Comparison of ENCODE assay signal across 18 cellular contexts in genomic region chr4:56972389-56972788, GRCh38. TPM values are rescaled to one million over a fixed set of nuclear protein-coding genes. Genes with fewer than 3 reads are reported as not detected.
DNase-seq lines count a peak whose midpoint lies in the region; ATAC-seq and TF ChIP-seq lines count a peak whose summit lies in the region.
"Had no signal": no experiment of that assay in that cellular context is flagged by ENCODE, and none has a peak within 500 bp of the region (broad histone marks: within the 10 kb centered on the region; RNA-seq: fewer than 3 reads in every experiment).

No MANE protein-coding gene starts in this region.

- peak; percentile 28 to 38 for ATAC-seq in activated naive CD4-positive, alpha-beta T cell treated with anti-CD3 and anti-CD28 coated beads, Interleukin-2, amount 50 U/mL, for 72 hours
- ATAC-seq in HG03280 (IDR thresholded peaks at IDR 0.05; ENCODE audit: unreplicated experiment): no peak
- ATAC-seq: GM12878 had no signal

- TF ChIP-seq CTCF in type B pancreatic cell (conservative IDR thresholded peaks at IDR 0.05): no peak

- peaks cover 45% of the 10 kb centered on the region for H3K4me1 Mint-ChIP-seq in activated CD4-positive, alpha-beta memory T cell treated with anti-CD3 and anti-CD28 coated beads for 36 hours (ENCODE audit: low read depth)
- H3K4me1 Mint-ChIP-seq in activated CD4-positive, alpha-beta memory T cell treated with anti-CD3 and anti-CD28 coated beads, Interleukin-2, amount 10 ng/mL, durations not matched to agents 7 days and 5 days: peaks cover 48% of the 10 kb centered on the region
- H3K4me1 Mint-ChIP-seq in activated naive CD4-positive, alpha-beta T cell treated with anti-CD3 and anti-CD28 coated beads, Interleukin-2, amount 10 ng/mL, durations not matched to agents 7 days and 5 days: peaks cover 43% of the 10 kb centered on the region
- peaks cover 46% of the 10 kb centered on the region for H3K4me1 Mint-ChIP-seq in activated naive CD8-positive, alpha-beta T cell (ENCODE audit: low read depth)
- peaks cover 11% of the 10 kb centered on the region for H3K4me1 Mint-ChIP-seq in type B pancreatic cell (ENCODE audit: unreplicated experiment)

- CTCF ChIA-PET in activated CD4-positive, alpha-beta memory T cell treated with anti-CD3 and anti-CD28 coated beads for 36 hours (lab: Charles Lee): interaction anchor here (0.6 to 0.9 kb wide), 3 partner anchors 145 to 539 kb away, joined by 3 to 4 read pairs (median 3); no protein-coding TSS in a partner anchor
- CTCF ChIA-PET in activated CD4-positive, alpha-beta memory T cell treated with anti-CD3 and anti-CD28 coated beads, Interleukin-2, amount 10 ng/mL, durations not matched to agents 7 days and 5 days (lab: Charles Lee): no interaction called here
- CTCF ChIA-PET in activated naive CD4-positive, alpha-beta T cell treated with anti-CD3 and anti-CD28 coated beads, Interleukin-2, amount 10 ng/mL, durations not matched to agents 7 days and 5 days (lab: Charles Lee): interaction anchor here (2.9 kb wide), 1 partner anchor 11 kb away, joined by 10 read pairs; no protein-coding TSS in a partner anchor

- peaks cover 17% of the 10 kb centered on the region for H3K9me3 Mint-ChIP-seq in activated CD4-positive, alpha-beta memory T cell treated with anti-CD3 and anti-CD28 coated beads for 36 hours
- H3K9me3 Mint-ChIP-seq in activated CD4-positive, alpha-beta memory T cell treated with anti-CD3 and anti-CD28 coated beads, Interleukin-2, amount 10 ng/mL, durations not matched to agents 7 days and 5 days: peaks cover 13% of the 10 kb centered on the region
- peaks cover 0 to 18% of the 10 kb centered on the region in 2 donors for H3K9me3 Mint-ChIP-seq in activated naive CD4-positive, alpha-beta T cell treated with anti-CD3 and anti-CD28 coated beads, Interleukin-2, amount 50 U/mL, for 72 hours
- H3K9me3 Mint-ChIP-seq in activated naive CD4-positive, alpha-beta T cell treated with anti-CD3 and anti-CD28 coated beads, Interleukin-2, amount 10 ng/mL, durations not matched to agents 7 days and 5 days: peaks cover 12% of the 10 kb centered on the region
- peaks cover 8% of the 10 kb centered on the region for H3K9me3 Mint-ChIP-seq in activated naive CD8-positive, alpha-beta T cell (ENCODE audit: low read depth)
- peaks cover 5% of the 10 kb centered on the region for H3K9me3 Mint-ChIP-seq in type B pancreatic cell

- H3K27me3 Mint-ChIP-seq in activated CD4-positive, alpha-beta memory T cell treated with anti-CD3 and anti-CD28 coated beads for 36 hours: no peaks in the 10 kb centered on the region
- H3K27me3 Mint-ChIP-seq in activated CD4-positive, alpha-beta memory T cell treated with anti-CD3 and anti-CD28 coated beads, Interleukin-2, amount 10 ng/mL, durations not matched to agents 7 days and 5 days: no peaks in the 10 kb centered on the region
- no peaks in the 10 kb centered on the region for H3K27me3 Mint-ChIP-seq in activated naive CD4-positive, alpha-beta T cell treated with anti-CD3 and anti-CD28 coated beads, Interleukin-2, amount 10 ng/mL, durations not matched to agents 7 days and 5 days
- no peaks in the 10 kb centered on the region for H3K27me3 Mint-ChIP-seq in activated naive CD8-positive, alpha-beta T cell
- H3K27me3 Mint-ChIP-seq in type B pancreatic cell: no peaks in the 10 kb centered on the region

- POLR2A ChIA-PET in activated CD4-positive, alpha-beta memory T cell treated with anti-CD3 and anti-CD28 coated beads for 36 hours (lab: Charles Lee): no interaction called here
- POLR2A ChIA-PET in activated CD4-positive, alpha-beta memory T cell treated with anti-CD3 and anti-CD28 coated beads, Interleukin-2, amount 10 ng/mL, durations not matched to agents 7 days and 5 days (lab: Charles Lee): interaction anchor here (1.1 to 9.1 kb wide), 2 partner anchors 10 to 62 kb away, joined by 3 to 208 read pairs; partner anchors contain the start of gene REST

- peak overlapping the region; percentile 30 for H3K27ac Mint-ChIP-seq in activated CD4-positive, alpha-beta memory T cell treated with anti-CD3 and anti-CD28 coated beads for 36 hours
- no peak overlapping the region for H3K27ac Mint-ChIP-seq in activated CD4-positive, alpha-beta memory T cell treated with anti-CD3 and anti-CD28 coated beads, Interleukin-2, amount 10 ng/mL, durations not matched to agents 7 days and 5 days
- H3K27ac Mint-ChIP-seq in activated naive CD4-positive, alpha-beta T cell treated with anti-CD3 and anti-CD28 coated beads, Interleukin-2, amount 50 U/mL, for 72 hours: peak overlapping the region; percentile 74 to 95
- H3K27ac Mint-ChIP-seq in activated naive CD4-positive, alpha-beta T cell treated with anti-CD3 and anti-CD28 coated beads, Interleukin-2, amount 10 ng/mL, durations not matched to agents 7 days and 5 days: no peak overlapping the region
- peak overlapping the region; percentile 80 for H3K27ac Mint-ChIP-seq in activated naive CD8-positive, alpha-beta T cell
- H3K27ac Mint-ChIP-seq in type B pancreatic cell: no peak overlapping the region

- no peak for DNase-seq in activated CD4-positive, alpha-beta memory T cell treated with anti-CD3 and anti-CD28 coated beads for 36 hours
- DNase-seq in activated CD4-positive, alpha-beta memory T cell treated with anti-CD3 and anti-CD28 coated beads, Interleukin-2, amount 10 ng/mL, durations not matched to agents 7 days and 5 days: no peak
- DNase-seq in activated naive CD4-positive, alpha-beta T cell treated with anti-CD3 and anti-CD28 coated beads, Interleukin-2, amount 50 U/mL, for 72 hours (ENCODE audit: low spot score in 2 of 2): no peak
- DNase-seq in activated naive CD4-positive, alpha-beta T cell treated with anti-CD3 and anti-CD28 coated beads, Interleukin-2, amount 10 ng/mL, durations not matched to agents 7 days and 5 days: no peak
- DNase-seq in type B pancreatic cell (ENCODE audit: extremely low spot score, unreplicated experiment): no peak
- no peak for DNase-seq in ureter (ENCODE audit: low spot score)
- DNase-seq: BE2C, DMS53, EL, GM23248, KG1, NCI-H1694 treated with DMSO at 0.1 percent for 48 hours, NCI-H2107, NCI-H510A treated with DMSO at 0.1 percent for 48 hours, NCI-H774 had no signal

- peaks cover 53% of the 10 kb centered on the region for H3K36me3 Mint-ChIP-seq in activated CD4-positive, alpha-beta memory T cell treated with anti-CD3 and anti-CD28 coated beads for 36 hours
- peaks cover 61% of the 10 kb centered on the region for H3K36me3 Mint-ChIP-seq in activated CD4-positive, alpha-beta memory T cell treated with anti-CD3 and anti-CD28 coated beads, Interleukin-2, amount 10 ng/mL, durations not matched to agents 7 days and 5 days (ENCODE audit: low read depth)
- peaks cover 42 to 66% of the 10 kb centered on the region in 2 donors for H3K36me3 Mint-ChIP-seq in activated naive CD4-positive, alpha-beta T cell treated with anti-CD3 and anti-CD28 coated beads, Interleukin-2, amount 50 U/mL, for 72 hours
- H3K36me3 Mint-ChIP-seq in activated naive CD4-positive, alpha-beta T cell treated with anti-CD3 and anti-CD28 coated beads, Interleukin-2, amount 10 ng/mL, durations not matched to agents 7 days and 5 days: peaks cover 55% of the 10 kb centered on the region
- peaks cover 24% of the 10 kb centered on the region for H3K36me3 Mint-ChIP-seq in activated naive CD8-positive, alpha-beta T cell
- peaks cover 36% of the 10 kb centered on the region for H3K36me3 Mint-ChIP-seq in type B pancreatic cell

- H3K4me3 Mint-ChIP-seq in activated CD4-positive, alpha-beta memory T cell treated with anti-CD3 and anti-CD28 coated beads for 36 hours: no peak overlapping the region
- no peak overlapping the region for H3K4me3 Mint-ChIP-seq in activated CD4-positive, alpha-beta memory T cell treated with anti-CD3 and anti-CD28 coated beads, Interleukin-2, amount 10 ng/mL, durations not matched to agents 7 days and 5 days
- H3K4me3 Mint-ChIP-seq in activated naive CD4-positive, alpha-beta T cell treated with anti-CD3 and anti-CD28 coated beads, Interleukin-2, amount 10 ng/mL, durations not matched to agents 7 days and 5 days: no peak overlapping the region
- peak overlapping the region; percentile 60 for H3K4me3 Mint-ChIP-seq in activated naive CD8-positive, alpha-beta T cell
- peak overlapping the region; percentile 18 for H3K4me3 Mint-ChIP-seq in type B pancreatic cell

- intact Hi-C loops in activated CD4-positive, alpha-beta memory T cell treated with anti-CD3 and anti-CD28 coated beads for 36 hours (cut with micrococcal nuclease): loop anchor here (10.0 kb wide), 2 partner anchors 508 to 1118 kb away; partner anchors contain the start of genes EXOC1 and SRP72

RNA-seq across cellular contexts. Expression of gene NOA1, which starts 5.0 kb away (rescaled TPM):
- 10 to 100 TPM; 25.0 to 26.6 TPM for total RNA-seq in activated CD4-positive, alpha-beta memory T cell treated with anti-CD3 and anti-CD28 coated beads for 36 hours
- total RNA-seq in activated CD4-positive, alpha-beta memory T cell treated with anti-CD3 and anti-CD28 coated beads, Interleukin-2, amount 10 ng/mL, durations not matched to agents 7 days and 5 days: 10 to 100 TPM; 22.1 to 22.6 TPM
- total RNA-seq in activated naive CD4-positive, alpha-beta T cell treated with anti-CD3 and anti-CD28 coated beads, Interleukin-2, amount 50 U/mL, for 72 hours: 10 to 100 TPM; 31.4 to 31.8 TPM
- total RNA-seq in type B pancreatic cell (ENCODE audit: low replicate concordance): 21.1 and 23.2 TPM in 2 replicates
- 15.7 TPM for total RNA-seq in ureter

RNA-seq across cellular contexts. Expression of gene POLR2B, which starts 6.3 kb away (rescaled TPM):
- total RNA-seq in activated CD4-positive, alpha-beta memory T cell treated with anti-CD3 and anti-CD28 coated beads for 36 hours: 100 to 1,000 TPM; 114 to 123 TPM
- 100 to 1,000 TPM; 107 to 109 TPM for total RNA-seq in activated CD4-positive, alpha-beta memory T cell treated with anti-CD3 and anti-CD28 coated beads, Interleukin-2, amount 10 ng/mL, durations not matched to agents 7 days and 5 days
- 100 to 1,000 TPM; 133 to 142 TPM for total RNA-seq in activated naive CD4-positive, alpha-beta T cell treated with anti-CD3 and anti-CD28 coated beads, Interleukin-2, amount 50 U/mL, for 72 hours
- 95.1 and 117 TPM in 2 replicates for total RNA-seq in type B pancreatic cell (ENCODE audit: low replicate concordance)
- total RNA-seq in ureter: 84.2 TPM

Comparison
In these comparisons a context has a peak if more than half of its experiments do, and no peak if none do; other contexts are left out.
1. H3K27ac Mint-ChIP-seq: peak in activated CD4-positive, alpha-beta memory T cell treated with anti-CD3 and anti-CD28 coated beads for 36 hours (single experiment), activated naive CD4-positive, alpha-beta T cell treated with anti-CD3 and anti-CD28 coated beads, Interleukin-2, amount 50 U/mL, for 72 hours (2 of 2) and activated naive CD8-positive, alpha-beta T cell (single experiment); none in activated CD4-positive, alpha-beta memory T cell treated with anti-CD3 and anti-CD28 coated beads, Interleukin-2, amount 10 ng/mL, durations not matched to agents 7 days and 5 days (single experiment), activated naive CD4-positive, alpha-beta T cell treated with anti-CD3 and anti-CD28 coated beads, Interleukin-2, amount 10 ng/mL, durations not matched to agents 7 days and 5 days (single experiment) and type B pancreatic cell (single experiment).
2. H3K4me3 Mint-ChIP-seq: peak in activated naive CD8-positive, alpha-beta T cell (single experiment) and type B pancreatic cell (single experiment); none in activated CD4-positive, alpha-beta memory T cell treated with anti-CD3 and anti-CD28 coated beads for 36 hours (single experiment), activated CD4-positive, alpha-beta memory T cell treated with anti-CD3 and anti-CD28 coated beads, Interleukin-2, amount 10 ng/mL, durations not matched to agents 7 days and 5 days (single experiment) and activated naive CD4-positive, alpha-beta T cell treated with anti-CD3 and anti-CD28 coated beads, Interleukin-2, amount 10 ng/mL, durations not matched to agents 7 days and 5 days (single experiment).